ENCODE assay signal across 15 cellular contexts in the genomic region with DNA sequence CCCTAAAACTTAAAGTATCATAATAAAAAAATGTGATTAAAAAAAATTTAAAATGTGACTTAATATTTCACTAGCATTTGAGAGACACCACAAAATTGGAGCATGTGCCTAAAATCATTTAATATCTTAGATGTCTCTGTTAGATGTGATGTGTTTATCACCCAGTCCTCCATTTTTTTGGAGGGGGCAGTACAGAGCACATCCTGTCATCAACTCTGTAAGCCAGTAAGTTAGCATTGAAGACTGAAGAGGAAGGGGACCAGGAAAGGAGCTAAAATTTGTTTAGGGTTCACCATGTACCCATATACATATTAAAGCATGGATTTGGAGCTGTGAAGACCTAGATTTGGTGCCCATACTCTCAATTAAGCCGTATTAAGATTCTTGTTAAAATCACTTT.
A peak's percentile ranks its signal among the peaks of the same experiment; 100 is the strongest.
DNase-seq lines count a peak whose midpoint lies in the region; ATAC-seq and TF ChIP-seq lines count a peak whose summit lies in the region.
"Had no signal": no experiment of that assay in that cellular context is flagged by ENCODE, and none has a peak within 500 bp of the region (broad histone marks: within the 10 kb centered on the region; RNA-seq: fewer than 3 reads in every experiment).

No MANE protein-coding gene starts in this region.

- CTCF ChIA-PET in HEK293 (lab: Yijun Ruan, JAX): interaction anchor here (0.7 to 1.2 kb wide), 5 partner anchors 10 to 60 kb away, joined by 3 to 4 read pairs (median 3); partner anchors contain the start of gene ADIG

- H3K27ac ChIP-seq in DOHH2 (ENCODE audit: low read depth, low read length) (no peak overlapping the region), HEK293 (ENCODE audit: extremely low read depth, low read depth, low read length) (no peak overlapping the region), RWPE2 (ENCODE audit: poor library complexity, severe bottlenecking) (no peak overlapping the region)
- H3K27ac ChIP-seq: gastrocnemius medialis, right atrium auricular region, SJCRH30 had no signal

- peaks cover 10% of the 10 kb centered on the region for H3K4me1 ChIP-seq in DOHH2 (ENCODE audit: control insufficient read depth, low read length)
- H3K4me1 ChIP-seq in HEK293 (ENCODE audit: control insufficient read depth, insufficient read depth, low read length): no peaks in the 10 kb centered on the region
- H3K4me1 ChIP-seq in RWPE2 (ENCODE audit: insufficient read depth, poor library complexity, severe bottlenecking): no peaks in the 10 kb centered on the region
- H3K4me1 ChIP-seq: gastrocnemius medialis, HAP-1, right atrium auricular region, SJCRH30 had no signal

- H4K20me1 ChIP-seq in DOHH2 (ENCODE audit: control insufficient read depth, insufficient read depth, low read depth, low read length): no peaks in the 10 kb centered on the region

- no peaks in the 10 kb centered on the region for H3K27me3 ChIP-seq in DOHH2 (ENCODE audit: control insufficient read depth, low read length)
- H3K27me3 ChIP-seq in RWPE2 (ENCODE audit: insufficient read depth, poor library complexity, severe bottlenecking): no peaks in the 10 kb centered on the region
- H3K27me3 ChIP-seq: dorsolateral prefrontal cortex, gastrocnemius medialis, right atrium auricular region, SJCRH30 had no signal

- no peaks in the 10 kb centered on the region for H3F3A ChIP-seq in DOHH2 (ENCODE audit: control insufficient read depth, insufficient read depth)

- H3K36me3 ChIP-seq in DOHH2 (ENCODE audit: control insufficient read depth, low read length): peaks cover 79% of the 10 kb centered on the region
- H3K36me3 ChIP-seq in HEK293 (ENCODE audit: control insufficient read depth in 2 of 2, insufficient read depth in 1 of 2, low read length in 2 of 2): peaks cover 39 to 89% of the 10 kb centered on the region in 2 experiments
- H3K36me3 ChIP-seq in RWPE2 (ENCODE audit: low read depth): peaks cover 100% of the 10 kb centered on the region

- TF ChIP-seq CTCF in DOHH2 (IDR thresholded peaks at IDR 0.05; ENCODE audit: low read depth, low read length, poor library complexity, severe bottlenecking) (peak; percentile 51), HEK293 (tag by site-specific recombination; IDR thresholded peaks at IDR 0.05) (0 out of 2 replicates have a peak, but pooled peaks have one; percentile 10), RWPE2 (IDR thresholded peaks at IDR 0.05; ENCODE audit: poor library complexity, severe bottlenecking) (peak; percentile 53)

- POLR2A ChIA-PET in HEK293 (lab: Yijun Ruan, JAX): no interaction called here

- no peak overlapping the region for H3K4me2 ChIP-seq in DOHH2 (ENCODE audit: low read length)

- DNase-seq in RWPE2 (ENCODE audit: low spot score) (no peak), iPS-NIHi11 (ENCODE audit: low spot score) (peak; percentile 13), LoVo (ENCODE audit: low spot score) (no peak), hypothalamus (lab: John Stamatoyannopoulos, UW) (no peak)
- no peak for DNase-seq in effector CD8-positive, alpha-beta T cell (lab: John Stamatoyannopoulos, UW)
- DNase-seq: Calu3, dorsolateral prefrontal cortex, gastrocnemius medialis, KG1, NCI-H446 had no signal

- H3K9me2 ChIP-seq in DOHH2 (replicated peaks; ENCODE audit: control insufficient read depth, low read length): no peaks in the 10 kb centered on the region

- no peaks in the 10 kb centered on the region for H3K9me3 ChIP-seq in DOHH2 (ENCODE audit: control insufficient read depth, insufficient read depth, low read length)
- no peaks in the 10 kb centered on the region for H3K9me3 ChIP-seq in HEK293 (ENCODE audit: control insufficient read depth, insufficient read depth, low read depth, low read length)
- no peaks in the 10 kb centered on the region for H3K9me3 ChIP-seq in RWPE2 (ENCODE audit: severe bottlenecking)
- H3K9me3 ChIP-seq: gastrocnemius medialis, HAP-1, right atrium auricular region, SJCRH30 had no signal

- no peak overlapping the region for H3K4me3 ChIP-seq in DOHH2 (ENCODE audit: low read length)
- H3K4me3 ChIP-seq in HEK293 (ENCODE audit: low read depth, low read length): no peak overlapping the region
- H3K4me3 ChIP-seq in RWPE2 (ENCODE audit: severe bottlenecking): no peak overlapping the region
- H3K4me3 ChIP-seq: dorsolateral prefrontal cortex, gastrocnemius medialis, HAP-1, right atrium auricular region, SJCRH30 had no signal

- no peaks in the 10 kb centered on the region for H3K79me2 ChIP-seq in DOHH2 (ENCODE audit: control insufficient read depth, low read length)

- ATAC-seq in RWPE2 (ENCODE audit: low read depth): peak; percentile 51; the same call in 2 of the 3 replicates
- ATAC-seq: gastrocnemius medialis had no signal

TF ChIP-seq in HEK293, 187 proteins besides CTCF, POLR2A, EP300 and RAD21 (continues in another document):
- TF ChIP-seq SP3 (tag by site-specific recombination; IDR thresholded peaks at IDR 0.05) (no peak), ZNF513 (tag by site-specific recombination; IDR thresholded peaks at IDR 0.05) (no peak), HOXA7 (CRISPR knock-in tag; IDR thresholded peaks at IDR 0.05; ENCODE audit: borderline replicate concordance) (no peak), PATZ1 (tag by site-specific recombination; IDR thresholded peaks at IDR 0.05) (no peak), KLF8 (tag by site-specific recombination; IDR thresholded peaks at IDR 0.05) (no peak), ZNF423 (tag by site-specific recombination; IDR thresholded peaks at IDR 0.05) (no peak), ZNF529 (tag by site-specific recombination; IDR thresholded peaks at IDR 0.05; ENCODE audit: insufficient replicate concordance) (no peak), ZNF830 (tag by site-specific recombination; IDR thresholded peaks at IDR 0.05; ENCODE audit: low read depth) (no peak), ZNF48 (tag by site-specific recombination; IDR thresholded peaks at IDR 0.05) (no peak), EGR2 (tag by site-specific recombination; IDR thresholded peaks at IDR 0.05; ENCODE audit: low read depth) (no peak), ZNF514 (tag by site-specific recombination; IDR thresholded peaks at IDR 0.05) (no peak), ZEB2 (tag by site-specific recombination; IDR thresholded peaks at IDR 0.05) (no peak), ZSCAN4 (tag by site-specific recombination; IDR thresholded peaks at IDR 0.05) (no peak)
- TF ChIP-seq, protein P1, sequence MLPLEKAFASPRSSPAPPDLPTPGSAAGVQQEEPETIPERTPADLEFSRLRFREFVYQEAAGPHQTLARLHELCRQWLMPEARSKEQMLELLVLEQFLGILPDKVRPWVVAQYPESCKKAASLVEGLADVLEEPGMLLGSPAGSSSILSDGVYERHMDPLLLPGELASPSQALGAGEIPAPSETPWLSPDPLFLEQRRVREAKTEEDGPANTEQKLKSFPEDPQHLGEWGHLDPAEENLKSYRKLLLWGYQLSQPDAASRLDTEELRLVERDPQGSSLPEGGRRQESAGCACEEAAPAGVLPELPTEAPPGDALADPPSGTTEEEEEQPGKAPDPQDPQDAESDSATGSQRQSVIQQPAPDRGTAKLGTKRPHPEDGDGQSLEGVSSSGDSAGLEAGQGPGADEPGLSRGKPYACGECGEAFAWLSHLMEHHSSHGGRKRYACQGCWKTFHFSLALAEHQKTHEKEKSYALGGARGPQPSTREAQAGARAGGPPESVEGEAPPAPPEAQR (tag by site-specific recombination; IDR thresholded peaks at IDR 0.05): no peak
